Comparison of ENCODE assay signal across 8 cellular contexts in the genomic region with DNA sequence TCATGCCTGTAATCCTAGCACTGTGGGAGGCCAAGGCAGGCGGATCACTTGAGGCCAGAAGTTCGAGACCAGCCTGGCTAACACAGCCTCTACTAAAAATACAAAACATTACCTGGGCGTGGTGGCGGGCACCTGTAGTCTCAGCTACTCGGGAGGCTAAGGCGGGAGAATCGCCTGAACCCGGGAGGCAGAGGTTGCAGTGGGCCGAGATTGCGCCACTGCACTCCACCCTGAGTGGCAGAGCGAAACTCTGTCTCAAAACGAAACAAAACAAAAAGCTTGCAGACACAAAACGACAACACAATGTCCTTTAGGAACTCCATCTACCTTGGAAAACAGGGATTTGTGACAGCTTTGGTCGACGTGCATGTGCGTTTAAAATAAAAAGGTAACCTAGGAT. TPM values are rescaled to one million over a fixed set of nuclear protein-coding genes. Genes with fewer than 3 reads are reported as not detected.
DNase-seq lines count a peak whose midpoint lies in the region; ATAC-seq and TF ChIP-seq lines count a peak whose summit lies in the region.

No MANE protein-coding gene starts in this region.

- no peaks in the 10 kb centered on the region for H3K9me2 ChIP-seq in DOHH2 (replicated peaks; ENCODE audit: control insufficient read depth, low read length)

- no peaks in the 10 kb centered on the region for H3K36me3 Mint-ChIP-seq in progenitor cell of endocrine pancreas (ENCODE audit: insufficient read depth)

- no peak for DNase-seq in Panc1 (ENCODE audit: low read depth, low spot score)
- no peak for DNase-seq in epithelial cell of proximal tubule (ENCODE audit: low read depth)
- DNase-seq in progenitor cell of endocrine pancreas (ENCODE audit: low spot score, unreplicated experiment) = no peak
- no peak for DNase-seq in NCI-H1092 (lab: John Stamatoyannopoulos, UW)
- no peak for DNase-seq in NCI-H748 treated with DMSO at 0.1 percent for 48 hours (lab: John Stamatoyannopoulos, UW)
- DNase-seq in HAP-1 (ENCODE audit: low spot score in 2 of 2) = no peak

- no peaks in the 10 kb centered on the region for H3K9me3 Mint-ChIP-seq in progenitor cell of endocrine pancreas (ENCODE audit: low read depth)

- H3K4me1 ChIP-seq in DOHH2 (ENCODE audit: control insufficient read depth, low read length) (peaks cover 27% of the 10 kb centered on the region), Panc1 (ENCODE audit: control insufficient read depth, insufficient read depth, low read length) (peaks cover 16% of the 10 kb centered on the region), HAP-1 (peaks cover 9% of the 10 kb centered on the region)

- CTCF ChIA-PET in Panc1 (lab: Charles Lee) = interaction anchor here (1.1 kb wide), 1 partner anchor 12 kb away, joined by 3 read pairs; no protein-coding TSS in a partner anchor

- intact Hi-C loops in Panc1 (cut with micrococcal nuclease; ENCODE audit: unreplicated experiment) = loop anchor here (5.0 kb wide), 2 partner anchors 63 to 133 kb away; a partner anchor contains a TSS

- no peaks in the 10 kb centered on the region for H3K27me3 ChIP-seq in DOHH2 (ENCODE audit: control insufficient read depth, low read length)
- no peaks in the 10 kb centered on the region for H3K27me3 ChIP-seq in Panc1 (ENCODE audit: control insufficient read depth, insufficient read depth, low read length)
- H3K27me3 ChIP-seq in HAP-1 (ENCODE audit: low read depth) = no peaks in the 10 kb centered on the region

- H3K4me2 ChIP-seq in DOHH2 (ENCODE audit: low read length) = peak overlapping the region; percentile 78

- peak overlapping the region; percentile 99 for H3K27ac Mint-ChIP-seq in progenitor cell of endocrine pancreas

- TF ChIP-seq CTCF in DOHH2 (IDR thresholded peaks at IDR 0.05; ENCODE audit: low read depth, low read length, poor library complexity, severe bottlenecking) (no peak), Panc1 (IDR thresholded peaks at IDR 0.05) (no peak), epithelial cell of proximal tubule (conservative IDR thresholded peaks at IDR 0.05; ENCODE audit: low read depth, low read length) (no peak), progenitor cell of endocrine pancreas (IDR thresholded peaks at IDR 0.05; ENCODE audit: unreplicated experiment) (no peak)

- peak overlapping the region; percentile 99 for H3K4me3 ChIP-seq in DOHH2 (ENCODE audit: low read length)
- H3K4me3 ChIP-seq in Panc1 (ENCODE audit: low read depth in 2 of 2, low read length in 2 of 2) = peak overlapping the region; percentile 74 to 87
- H3K4me3 ChIP-seq in epithelial cell of proximal tubule (ENCODE audit: low read depth, low read length) = peak overlapping the region; percentile 93
- H3K4me3 ChIP-seq in HAP-1 = no peak overlapping the region

- H3K27me3 Mint-ChIP-seq in progenitor cell of endocrine pancreas = no peaks in the 10 kb centered on the region

- H3K36me3 ChIP-seq in DOHH2 (ENCODE audit: control insufficient read depth, low read length) = peaks cover 19% of the 10 kb centered on the region
- H3K36me3 ChIP-seq in Panc1 (ENCODE audit: control insufficient read depth, insufficient read depth, low read length) = no peaks in the 10 kb centered on the region
- no peaks in the 10 kb centered on the region for H3K36me3 ChIP-seq in HAP-1 (replicated peaks)

- H3K4me1 Mint-ChIP-seq in progenitor cell of endocrine pancreas (ENCODE audit: low read depth) = peaks cover 17% of the 10 kb centered on the region

- H3K9me3 ChIP-seq in DOHH2 (ENCODE audit: control insufficient read depth, insufficient read depth, low read length) = no peaks in the 10 kb centered on the region
- no peaks in the 10 kb centered on the region for H3K9me3 ChIP-seq in Panc1 (ENCODE audit: control insufficient read depth, insufficient read depth, low read depth, low read length)
- no peaks in the 10 kb centered on the region for H3K9me3 ChIP-seq in HAP-1

- H3K4me3 Mint-ChIP-seq in progenitor cell of endocrine pancreas (ENCODE audit: low read depth) = peak overlapping the region; percentile 91

- H3K27ac ChIP-seq in DOHH2 (ENCODE audit: low read depth, low read length) = peak overlapping the region; percentile 86
- H3K27ac ChIP-seq in Panc1 (ENCODE audit: low read length) = peak overlapping the region; percentile 82

- H3K79me2 ChIP-seq in DOHH2 (ENCODE audit: control insufficient read depth, low read length) = peaks cover 34% of the 10 kb centered on the region

- ATAC-seq in Panc1 = no peak
- ATAC-seq in activated CD4-positive, CD25-positive, alpha-beta regulatory T cell treated with anti-CD3 and anti-CD28 coated beads, Interleukin-2, amount 50 U/mL, for 24 hours = no peak

- peaks cover 5% of the 10 kb centered on the region for H3F3A ChIP-seq in DOHH2 (ENCODE audit: control insufficient read depth, insufficient read depth)

- in situ Hi-C loops in Panc1 (cut with HindIII; ENCODE audit: low pct_unique_long_range_greater_than_20kb, low sequenced_read_pairs) = no loop called here
- in situ Hi-C loops in HAP-1 (cut with MboI; ENCODE audit: low sequenced_read_pairs) = no loop called here

- POLR2A ChIA-PET in Panc1 (lab: Charles Lee) = interaction anchor here (0.7 kb wide), 2 partner anchors 74 to 372 kb away, joined by 4 to 5 read pairs; no protein-coding TSS in a partner anchor

- BruUV-seq in Panc1 (replicated peaks; lab: Mats Ljungman, UMichigan) = no TSS peak

- H4K20me1 ChIP-seq in DOHH2 (ENCODE audit: control insufficient read depth, insufficient read depth, low read depth, low read length) = no peaks in the 10 kb centered on the region

RNA-seq across cellular contexts. Expression of a gene that starts 0.7 kb away (rescaled TPM):
- total RNA-seq in Panc1 (2021; ENCODE audit: unreplicated experiment) (42.0 TPM), epithelial cell of proximal tubule (8.0 and 20.6 TPM in 2 replicates), progenitor cell of endocrine pancreas (72.8 and 79.6 TPM in 2 replicates)
- 18.8 TPM for polyA plus RNA-seq in Panc1 (2012; ENCODE audit: insufficient read length)
